In genomic region chr4:44279469-44279868, GRCh38 we compare ENCODE assay signal across 10 cellular contexts.
"Had no signal": no experiment of that assay in that cellular context is flagged by ENCODE, and none has a peak within 500 bp of the region (broad histone marks: within the 10 kb centered on the region; RNA-seq: fewer than 3 reads in every experiment).

No MANE protein-coding gene starts in this region.

- DNase-seq: GM23248, GOT3, H7, H9, HCEC 1CT, HFFc6 had no signal

- FAIRE-seq: H1, H54 had no signal

- H3K4me3 ChIP-seq: GM23248, GM23338, HAP-1 had no signal
